In the genomic region with DNA sequence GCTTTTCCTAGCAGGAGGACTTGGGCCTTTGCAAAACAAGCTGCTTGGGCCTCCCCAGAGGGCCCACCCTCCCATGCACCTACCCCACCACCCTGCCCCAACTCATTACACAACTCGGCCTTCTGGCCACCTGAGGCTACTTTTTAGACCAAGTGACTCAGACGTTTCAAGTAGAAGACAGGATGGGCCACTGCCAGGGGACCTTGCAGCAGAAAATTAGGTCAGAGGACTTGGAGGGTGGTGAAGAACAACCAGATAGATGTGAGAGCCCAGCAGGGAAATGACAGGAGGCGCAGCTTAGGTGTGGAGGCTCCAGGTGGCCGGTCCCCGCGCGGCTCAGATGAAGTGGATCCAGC, we compare ENCODE assay signal across 8 cellular contexts. TPM values are rescaled to one million over a fixed set of nuclear protein-coding genes. Genes with fewer than 3 reads are reported as not detected.
DNase-seq lines count a peak whose midpoint lies in the region; ATAC-seq and TF ChIP-seq lines count a peak whose summit lies in the region.
"Had no signal": no experiment of that assay in that cellular context is flagged by ENCODE, and none has a peak within 500 bp of the region (broad histone marks: within the 10 kb centered on the region; RNA-seq: fewer than 3 reads in every experiment).

No MANE protein-coding gene starts in this region.

- no peaks in the 10 kb centered on the region for H3K79me1 ChIP-seq in H9 (ENCODE audit: insufficient read depth, low read depth, low read length, poor library complexity, severe bottlenecking)

- DNase-seq in H9, result no peak
- no peak for DNase-seq in WTC11 (ENCODE audit: low spot score)
- DNase-seq in stimulated activated effector memory CD8-positive, alpha-beta T cell treated with anti-CD3 and anti-CD28 coated beads, Interleukin-12 subunit alpha, Interleukin-12 subunit beta, amount 100 ng/mL, for 72 hours (ENCODE audit: low spot score in 2 of 2), result no peak
- DNase-seq in NCI-H510A (lab: John Stamatoyannopoulos, UW), result no peak
- DNase-seq in NCI-H2227 (lab: John Stamatoyannopoulos, UW; ENCODE audit: unreplicated experiment), result no peak
- DNase-seq: stimulated activated CD4-positive, alpha-beta T cell treated with anti-CD3 and anti-CD28 coated beads, Interleukin-12 subunit alpha, Interleukin-12 subunit beta, amount 100 ng/mL, for 4 hours had no signal

- H2BK20ac ChIP-seq in H9 (ENCODE audit: low read depth, low read length, poor library complexity, severe bottlenecking), result no peak overlapping the region

- TF ChIP-seq CTCF in H9 (conservative IDR thresholded peaks at IDR 0.05) (no peak), WTC11 (IDR thresholded peaks at IDR 0.05) (no peak), gastroesophageal sphincter (IDR thresholded peaks at IDR 0.05) (no peak)

- H2AFZ ChIP-seq in H9 (ENCODE audit: low read length), result no peak overlapping the region

- no peaks in the 10 kb centered on the region for H3K79me2 ChIP-seq in H9 (ENCODE audit: insufficient read depth, low read length)

- no peak overlapping the region for H3K23ac ChIP-seq in H9 (ENCODE audit: insufficient read length, low read depth, low read length)

- no CpG with 5 or more reads among the region's 7 CpGs for WGBS in H9 (ENCODE audit: extremely low coverage, insufficient read length, low lambda C conversion rate)
- 84 to 100% methylated on average over 1 to 5 of the region's 7 CpGs for WGBS in gastroesophageal sphincter (ENCODE audit: low coverage in 1 of 2), 2 donors

- no peak for TF ChIP-seq POLR2A in gastroesophageal sphincter (IDR thresholded peaks at IDR 0.05)

- no peak overlapping the region for H2BK15ac ChIP-seq in H9 (ENCODE audit: low read depth, low read length)

- POLR2A ChIA-PET in WTC11 (lab: Charles Lee), result no interaction called here

- H3K9ac ChIP-seq in H9 (ENCODE audit: extremely low read depth, insufficient read length, low read length), result no peak overlapping the region

- H4K91ac ChIP-seq in H9 (ENCODE audit: insufficient read length, low read depth, low read length), result no peak overlapping the region

- H4K5ac ChIP-seq in H9 (ENCODE audit: insufficient read length, low read depth, low read length), result no peak overlapping the region

- no peak overlapping the region for H3K4me2 ChIP-seq in H9 (ENCODE audit: insufficient read depth, insufficient read length, low read length)

- H3K9me3 ChIP-seq in H9 (ENCODE audit: control insufficient read depth, low read depth, low read length) (no peaks in the 10 kb centered on the region), gastroesophageal sphincter (no peaks in the 10 kb centered on the region)

- peaks cover 8 to 11% of the 10 kb centered on the region in 2 experiments for H3K4me1 Mint-ChIP-seq in H9
- H3K4me1 Mint-ChIP-seq in WTC11, result peaks cover 7% of the 10 kb centered on the region
- H3K4me1 Mint-ChIP-seq in stimulated activated effector memory CD8-positive, alpha-beta T cell treated with anti-CD3 and anti-CD28 coated beads, Interleukin-12 subunit alpha, Interleukin-12 subunit beta, amount 100 ng/mL, for 72 hours, result peaks cover 21% of the 10 kb centered on the region

- H2BK120ac ChIP-seq in H9 (ENCODE audit: low read depth, low read length, poor library complexity, severe bottlenecking), result no peak overlapping the region

- no peak overlapping the region for H4K8ac ChIP-seq in H9 (replicated peaks; ENCODE audit: insufficient read length, low read depth, low read length)

- no peak for ATAC-seq in WTC11
- ATAC-seq in gastroesophageal sphincter, result no peak
- no peak for ATAC-seq in stimulated activated effector memory CD8-positive, alpha-beta T cell treated with anti-CD3 and anti-CD28 coated beads, Interleukin-12 subunit alpha, Interleukin-12 subunit beta, amount 100 ng/mL, for 72 hours
- ATAC-seq in GM19455 (IDR thresholded peaks at IDR 0.05; ENCODE audit: unreplicated experiment), result no peak

- H3K18ac ChIP-seq in H9 (ENCODE audit: insufficient read length, low read depth, low read length), result no peak overlapping the region

- no peaks in the 10 kb centered on the region for H4K20me1 ChIP-seq in H9 (ENCODE audit: control insufficient read depth, insufficient read depth, insufficient read length)

- H3K27me3 ChIP-seq in H9 (ENCODE audit: insufficient read depth, low read length), result peaks cover 10% of the 10 kb centered on the region; the same call in 1 of the 2 replicates
- no peaks in the 10 kb centered on the region for H3K27me3 ChIP-seq in gastroesophageal sphincter

- H3K23me2 ChIP-seq in H9 (ENCODE audit: insufficient read length, low read depth, low read length, poor library complexity, severe bottlenecking), result peaks cover 9% of the 10 kb centered on the region

- no peak overlapping the region for H3K56ac ChIP-seq in H9 (ENCODE audit: insufficient read length, low read depth, low read length)

- TF ChIP-seq EP300 in gastroesophageal sphincter (IDR thresholded peaks at IDR 0.05), result no peak

- H3K14ac ChIP-seq in H9 (ENCODE audit: insufficient read depth, low read length), result no peak overlapping the region

- H3T11ph ChIP-seq in H9 (ENCODE audit: low read length), result no peak overlapping the region

- H3K27me3 Mint-ChIP-seq in H9 (ENCODE audit: low read depth) (peaks cover 40% of the 10 kb centered on the region), WTC11 (ENCODE audit: low read depth) (peaks cover 50% of the 10 kb centered on the region)

- no peak overlapping the region for H3K27ac Mint-ChIP-seq in H9
- no peak overlapping the region for H3K27ac Mint-ChIP-seq in WTC11
- H3K27ac Mint-ChIP-seq in stimulated activated effector memory CD8-positive, alpha-beta T cell treated with anti-CD3 and anti-CD28 coated beads, Interleukin-12 subunit alpha, Interleukin-12 subunit beta, amount 100 ng/mL, for 72 hours, result peak overlapping the region; percentile 32

- no peak overlapping the region for H2AK5ac ChIP-seq in H9 (ENCODE audit: insufficient read length, low read length)

- H3K36me3 Mint-ChIP-seq in H9 (ENCODE audit: insufficient read depth in 1 of 3, low read depth in 3 of 3), result peaks cover 8 to 15% (median 12%) of the 10 kb centered on the region in 3 experiments
- peaks cover 8% of the 10 kb centered on the region for H3K36me3 Mint-ChIP-seq in WTC11
- H3K36me3 Mint-ChIP-seq in stimulated activated effector memory CD8-positive, alpha-beta T cell treated with anti-CD3 and anti-CD28 coated beads, Interleukin-12 subunit alpha, Interleukin-12 subunit beta, amount 100 ng/mL, for 72 hours, result peaks cover 30% of the 10 kb centered on the region

- H3K4ac ChIP-seq in H9 (ENCODE audit: low read depth, low read length), result no peak overlapping the region

- no peak overlapping the region for H2BK5ac ChIP-seq in H9 (ENCODE audit: insufficient read length, low read length)

- peaks cover 0 to 8% of the 10 kb centered on the region in 2 donors for H3K36me3 ChIP-seq in gastroesophageal sphincter

- peak overlapping the region in 1 of 2 donors; percentile 73 for H3K4me3 ChIP-seq in gastroesophageal sphincter

- no peaks in the 10 kb centered on the region for H3K4me1 ChIP-seq in H9 (ENCODE audit: insufficient read depth, low read length)
- H3K4me1 ChIP-seq in gastroesophageal sphincter, result peaks cover 0 to 73% (median 31%) of the 10 kb centered on the region in 3 donors

- H3K27ac ChIP-seq in H9 (ENCODE audit: insufficient read length, low read depth, low read length) (no peak overlapping the region), gastroesophageal sphincter (peak overlapping the region in 3 of 4 donors; percentile 93 to 97 (median 96))

- H3K4me3 Mint-ChIP-seq in H9, result peak overlapping the region; percentile 39 to 67; a peak in 3 of 5 replicates
- peak overlapping the region; percentile 54 for H3K4me3 Mint-ChIP-seq in WTC11
- peak overlapping the region; percentile 93 for H3K4me3 Mint-ChIP-seq in stimulated activated effector memory CD8-positive, alpha-beta T cell treated with anti-CD3 and anti-CD28 coated beads, Interleukin-12 subunit alpha, Interleukin-12 subunit beta, amount 100 ng/mL, for 72 hours

- CTCF ChIA-PET in WTC11 (lab: Charles Lee), result interaction anchor here (1.7 kb wide), 2 partner anchors 119 to 155 kb away, joined by 4 to 5 read pairs; no protein-coding TSS in a partner anchor

- H2BK12ac ChIP-seq in H9 (ENCODE audit: insufficient read length, low read depth, low read length), result no peak overlapping the region

- H3K9me3 Mint-ChIP-seq in H9, result peaks cover 6% of the 10 kb centered on the region in 2 experiments; a peak in 3 of 5 replicates
- peaks cover 7% of the 10 kb centered on the region for H3K9me3 Mint-ChIP-seq in WTC11
- H3K9me3 Mint-ChIP-seq in stimulated activated effector memory CD8-positive, alpha-beta T cell treated with anti-CD3 and anti-CD28 coated beads, Interleukin-12 subunit alpha, Interleukin-12 subunit beta, amount 100 ng/mL, for 72 hours, result no peaks in the 10 kb centered on the region

TF ChIP-seq in WTC11, 78 proteins besides CTCF, POLR2A, EP300 and RAD21 (continues in another document):
- no peak for TF ChIP-seq AR (CRISPR knock-in tag; IDR thresholded peaks at IDR 0.05)
- TF ChIP-seq MYBL2 (CRISPR knock-in tag; IDR thresholded peaks at IDR 0.05), result no peak

RNA-seq across cellular contexts. Expression of gene PPP1R3D, which starts 1.4 kb away (rescaled TPM):
- total RNA-seq in H9 (2021) (3.1 and 3.2 TPM in 2 replicates), WTC11 (2021) (2.4 to 3.6 TPM (median 3.2 TPM) in 3 replicates), gastroesophageal sphincter (10 to 100 TPM in 2 of 4 donors, 1 to 10 TPM in 2; 6.8 to 18.9 (median 10.3) TPM)

RNA-seq across cellular contexts. Expression of gene FAM217B, which starts 1.5 kb away (rescaled TPM):
- 22.8 and 24.5 TPM in 2 replicates for total RNA-seq in H9 (2021)
- total RNA-seq in WTC11 (2021), result 14.8 to 17.9 TPM (median 16.0 TPM) in 3 replicates
- 10 to 100 TPM in 3 of 4 donors, 1 to 10 TPM in 1; 8.1 to 22.6 (median 13.4) TPM for total RNA-seq in gastroesophageal sphincter

RNA-seq across cellular contexts. Expression of gene SYCP2, which starts 5.2 kb away (rescaled TPM):
- total RNA-seq in H9 (2021), result 0.70 and 0.94 TPM in 2 replicates
- total RNA-seq in WTC11 (2021), result 0.31 to 0.69 TPM (median 0.55 TPM) in 3 replicates
- 1 to 10 TPM in 3 of 4 donors, under 1 TPM in 1; 0.89 to 4.7 (median 2.0) TPM for total RNA-seq in gastroesophageal sphincter

RNA-seq across cellular contexts. Expression of gene CDH26, which starts 19.5 kb away (rescaled TPM):
- total RNA-seq in H9 (2021) (0.79 and 0.97 TPM in 2 replicates), WTC11 (2021) (1.0 to 1.4 TPM (median 1.3 TPM) in 3 replicates), gastroesophageal sphincter (1 to 10 TPM in 1 of 4 donors, under 1 TPM in 3; 0.39 to 1.1 (median 0.78) TPM)
